ENCODE assay signal across 11 cellular contexts in the genomic region with DNA sequence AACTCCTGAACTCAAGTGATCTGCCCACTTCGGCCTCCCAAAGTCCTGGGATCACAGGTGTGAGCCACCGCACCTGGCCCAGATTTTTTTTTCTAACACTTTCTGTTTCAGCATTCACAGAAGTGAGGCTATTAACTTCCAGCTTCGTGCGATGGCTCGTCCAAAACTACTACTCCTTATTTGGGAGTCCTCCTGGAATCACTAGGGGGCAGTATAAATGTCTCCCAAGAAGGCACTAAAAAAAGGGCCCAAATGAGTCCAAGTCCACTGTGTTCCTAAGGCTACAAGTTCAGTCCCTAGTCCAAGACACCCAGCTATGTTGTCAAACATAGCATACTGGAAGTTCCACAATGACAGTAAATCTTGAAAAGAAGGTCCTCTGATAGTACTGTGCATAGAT.
DNase-seq lines count a peak whose midpoint lies in the region; ATAC-seq, FAIRE-seq and TF ChIP-seq lines count a peak whose summit lies in the region.
"Had no signal": no experiment of that assay in that cellular context is flagged by ENCODE, and none has a peak within 500 bp of the region (broad histone marks: within the 10 kb centered on the region; RNA-seq: fewer than 3 reads in every experiment).

No MANE protein-coding gene starts in this region.

- peaks cover 34% of the 10 kb centered on the region for H3K4me1 Mint-ChIP-seq in HFFc6 (ENCODE audit: low read depth)

- intact Hi-C loops in adrenal gland (cut with DNase I) (no loop called here), lower lobe of right lung (cut with DNase I) (no loop called here)

- H3K4me3 ChIP-seq in adrenal gland: no peak overlapping the region
- H3K4me3 ChIP-seq in lower lobe of right lung: no peak overlapping the region

- H3K27me3 ChIP-seq in adrenal gland: no peaks in the 10 kb centered on the region
- no peaks in the 10 kb centered on the region for H3K27me3 ChIP-seq in lower lobe of right lung (ENCODE audit: low read depth)

- no peak overlapping the region for H3K4me3 Mint-ChIP-seq in HFFc6
- H3K4me3 Mint-ChIP-seq: activated naive CD4-positive, alpha-beta T cell treated with anti-CD3 and anti-CD28 coated beads for 36 hours had no signal

- H3K9me3 Mint-ChIP-seq in HFFc6: no peaks in the 10 kb centered on the region
- H3K9me3 Mint-ChIP-seq: activated naive CD4-positive, alpha-beta T cell treated with anti-CD3 and anti-CD28 coated beads for 36 hours had no signal

- no peak overlapping the region for H3K27ac Mint-ChIP-seq in HFFc6
- H3K27ac Mint-ChIP-seq: activated naive CD4-positive, alpha-beta T cell treated with anti-CD3 and anti-CD28 coated beads for 36 hours had no signal

- no peaks in the 10 kb centered on the region for H3K9me3 ChIP-seq in adrenal gland (replicated peaks in 1 of 3)
- H3K9me3 ChIP-seq in lower lobe of right lung: no peaks in the 10 kb centered on the region

- TF ChIP-seq CTCF in D721Med (IDR thresholded peaks at IDR 0.05; ENCODE audit: insufficient read depth, missing control alignments) (peak; percentile 20), HFFc6 (IDR thresholded peaks at IDR 0.05) (peak; percentile 65), adrenal gland (IDR thresholded peaks at IDR 0.05) (peak in 5 of 6 experiments; percentile 10 to 29 (median 10)), lower lobe of right lung (IDR thresholded peaks at IDR 0.05) (peak; percentile 26)

- H3K27ac ChIP-seq in adrenal gland: no peak overlapping the region
- H3K27ac ChIP-seq in lower lobe of right lung: no peak overlapping the region

- H3K4me1 ChIP-seq in adrenal gland (replicated peaks in 1 of 2) (no peaks in the 10 kb centered on the region), lower lobe of right lung (no peaks in the 10 kb centered on the region)

- 90 to 94% (median 92%) methylated on average over 5 of the region's 5 CpGs for WGBS in adrenal gland, 4 donors

- no peaks in the 10 kb centered on the region for H3K27me3 Mint-ChIP-seq in HFFc6 (ENCODE audit: insufficient read depth)

- no peaks in the 10 kb centered on the region for H3K36me3 Mint-ChIP-seq in HFFc6 (ENCODE audit: low read depth)

- FAIRE-seq in D721Med (lab: Jason Lieb, UNC): no peak

- DNase-seq in D721Med (ENCODE audit: insufficient read length, low spot score) (no peak), HFFc6 (no peak), adrenal gland (no peak), lower lobe of right lung (no peak), NK-92 (lab: John Stamatoyannopoulos, UW; ENCODE audit: unreplicated experiment) (no peak), NOMO-1 treated with dmso at 0.1 percent for 144 hours (lab: John Stamatoyannopoulos, UW; ENCODE audit: unreplicated experiment) (no peak), T1000 (lab: John Stamatoyannopoulos, UW) (no peak)
- DNase-seq: activated naive CD4-positive, alpha-beta T cell treated with anti-CD3 and anti-CD28 coated beads for 36 hours; left ventricle myocardium superior; posterior cingulate gyrus had no signal

- ATAC-seq in lower lobe of right lung (no peak), HG03457 (IDR thresholded peaks at IDR 0.05; ENCODE audit: unreplicated experiment) (no peak)
- ATAC-seq: left ventricle myocardium superior had no signal

- H3K36me3 ChIP-seq in adrenal gland (replicated peaks in 1 of 2): no peaks in the 10 kb centered on the region
- H3K36me3 ChIP-seq in lower lobe of right lung: no peaks in the 10 kb centered on the region

- no peak for TF ChIP-seq POLR2A in adrenal gland (IDR thresholded peaks at IDR 0.05)

Comparison
In these comparisons a context has a peak if more than half of its experiments do, and no peak if none do; other contexts are left out.
1. CTCF ChIP-seq: peak in every context shown above with its lines; median percentile 65 in HFFc6; 26 in lower lobe of right lung; 20 in D721Med; 10 in adrenal gland.